ENCODE assay signal across 1 cellular context in the genomic region with DNA sequence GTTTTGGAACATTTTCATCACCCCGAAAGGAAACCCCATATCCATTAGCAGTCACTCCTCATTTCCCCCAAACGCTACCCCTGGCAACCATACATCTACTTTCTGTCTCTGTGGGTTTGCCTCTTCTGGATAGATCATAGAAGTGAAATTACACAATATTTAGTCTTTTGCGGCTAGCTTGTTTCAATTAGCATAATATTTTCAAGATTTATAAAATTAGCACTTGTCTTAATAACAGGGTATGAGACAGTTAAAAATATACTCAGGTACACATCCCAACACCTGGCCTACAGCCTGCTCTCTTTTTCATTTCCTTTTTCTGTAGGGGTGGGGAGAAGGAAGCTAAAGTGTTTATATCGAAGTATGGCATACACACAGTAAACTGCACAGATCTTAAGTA.
TF ChIP-seq lines count a peak whose summit lies in the region.

No MANE protein-coding gene starts in this region.

TF ChIP-seq in SK-N-SH treated with all-trans-retinoic acid at 6 μM for 48 hours, 23 proteins besides CTCF, POLR2A, EP300 and RAD21 (continued from another document):
- TF ChIP-seq, protein P1, sequence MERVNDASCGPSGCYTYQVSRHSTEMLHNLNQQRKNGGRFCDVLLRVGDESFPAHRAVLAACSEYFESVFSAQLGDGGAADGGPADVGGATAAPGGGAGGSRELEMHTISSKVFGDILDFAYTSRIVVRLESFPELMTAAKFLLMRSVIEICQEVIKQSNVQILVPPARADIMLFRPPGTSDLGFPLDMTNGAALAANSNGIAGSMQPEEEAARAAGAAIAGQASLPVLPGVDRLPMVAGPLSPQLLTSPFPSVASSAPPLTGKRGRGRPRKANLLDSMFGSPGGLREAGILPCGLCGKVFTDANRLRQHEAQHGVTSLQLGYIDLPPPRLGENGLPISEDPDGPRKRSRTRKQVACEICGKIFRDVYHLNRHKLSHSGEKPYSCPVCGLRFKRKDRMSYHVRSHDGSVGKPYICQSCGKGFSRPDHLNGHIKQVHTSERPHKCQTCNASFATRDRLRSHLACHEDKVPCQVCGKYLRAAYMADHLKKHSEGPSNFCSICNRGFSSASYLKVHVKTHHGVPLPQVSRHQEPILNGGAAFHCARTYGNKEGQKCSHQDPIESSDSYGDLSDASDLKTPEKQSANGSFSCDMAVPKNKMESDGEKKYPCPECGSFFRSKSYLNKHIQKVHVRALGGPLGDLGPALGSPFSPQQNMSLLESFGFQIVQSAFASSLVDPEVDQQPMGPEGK (CRISPR knock-in tag; IDR thresholded peaks at IDR 0.05; ENCODE audit: borderline replicate concordance): no peak
- TF ChIP-seq, protein P2, sequence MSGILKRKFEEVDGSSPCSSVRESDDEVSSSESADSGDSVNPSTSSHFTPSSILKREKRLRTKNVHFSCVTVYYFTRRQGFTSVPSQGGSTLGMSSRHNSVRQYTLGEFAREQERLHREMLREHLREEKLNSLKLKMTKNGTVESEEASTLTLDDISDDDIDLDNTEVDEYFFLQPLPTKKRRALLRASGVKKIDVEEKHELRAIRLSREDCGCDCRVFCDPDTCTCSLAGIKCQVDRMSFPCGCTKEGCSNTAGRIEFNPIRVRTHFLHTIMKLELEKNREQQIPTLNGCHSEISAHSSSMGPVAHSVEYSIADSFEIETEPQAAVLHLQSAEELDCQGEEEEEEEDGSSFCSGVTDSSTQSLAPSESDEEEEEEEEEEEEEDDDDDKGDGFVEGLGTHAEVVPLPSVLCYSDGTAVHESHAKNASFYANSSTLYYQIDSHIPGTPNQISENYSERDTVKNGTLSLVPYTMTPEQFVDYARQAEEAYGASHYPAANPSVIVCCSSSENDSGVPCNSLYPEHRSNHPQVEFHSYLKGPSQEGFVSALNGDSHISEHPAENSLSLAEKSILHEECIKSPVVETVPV (CRISPR knock-in tag; IDR thresholded peaks at IDR 0.05): no peak
- TF ChIP-seq ZNF565 (CRISPR knock-in tag; conservative IDR thresholded peaks at IDR 0.05; ENCODE audit: low read depth) (no peak), CSDC2 (CRISPR knock-in tag; IDR thresholded peaks at IDR 0.05) (no peak)
- TF ChIP-seq, protein P3, sequence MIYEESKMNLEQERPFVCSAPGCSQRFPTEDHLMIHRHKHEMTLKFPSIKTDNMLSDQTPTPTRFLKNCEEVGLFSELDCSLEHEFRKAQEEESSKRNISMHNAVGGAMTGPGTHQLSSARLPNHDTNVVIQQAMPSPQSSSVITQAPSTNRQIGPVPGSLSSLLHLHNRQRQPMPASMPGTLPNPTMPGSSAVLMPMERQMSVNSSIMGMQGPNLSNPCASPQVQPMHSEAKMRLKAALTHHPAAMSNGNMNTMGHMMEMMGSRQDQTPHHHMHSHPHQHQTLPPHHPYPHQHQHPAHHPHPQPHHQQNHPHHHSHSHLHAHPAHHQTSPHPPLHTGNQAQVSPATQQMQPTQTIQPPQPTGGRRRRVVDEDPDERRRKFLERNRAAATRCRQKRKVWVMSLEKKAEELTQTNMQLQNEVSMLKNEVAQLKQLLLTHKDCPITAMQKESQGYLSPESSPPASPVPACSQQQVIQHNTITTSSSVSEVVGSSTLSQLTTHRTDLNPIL (CRISPR knock-in tag; IDR thresholded peaks at IDR 0.05; ENCODE audit: low read depth): no peak
- TF ChIP-seq, protein P4, sequence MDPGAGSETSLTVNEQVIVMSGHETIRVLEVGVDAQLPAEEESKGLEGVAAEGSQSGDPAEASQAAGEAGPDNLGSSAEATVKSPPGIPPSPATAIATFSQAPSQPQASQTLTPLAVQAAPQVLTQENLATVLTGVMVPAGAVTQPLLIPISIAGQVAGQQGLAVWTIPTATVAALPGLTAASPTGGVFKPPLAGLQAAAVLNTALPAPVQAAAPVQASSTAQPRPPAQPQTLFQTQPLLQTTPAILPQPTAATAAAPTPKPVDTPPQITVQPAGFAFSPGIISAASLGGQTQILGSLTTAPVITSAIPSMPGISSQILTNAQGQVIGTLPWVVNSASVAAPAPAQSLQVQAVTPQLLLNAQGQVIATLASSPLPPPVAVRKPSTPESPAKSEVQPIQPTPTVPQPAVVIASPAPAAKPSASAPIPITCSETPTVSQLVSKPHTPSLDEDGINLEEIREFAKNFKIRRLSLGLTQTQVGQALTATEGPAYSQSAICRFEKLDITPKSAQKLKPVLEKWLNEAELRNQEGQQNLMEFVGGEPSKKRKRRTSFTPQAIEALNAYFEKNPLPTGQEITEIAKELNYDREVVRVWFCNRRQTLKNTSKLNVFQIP (CRISPR knock-in tag; IDR thresholded peaks at IDR 0.05; ENCODE audit: borderline replicate concordance, low read depth): no peak
